37 cellular contexts compared by ENCODE assay signal in the genomic region with DNA sequence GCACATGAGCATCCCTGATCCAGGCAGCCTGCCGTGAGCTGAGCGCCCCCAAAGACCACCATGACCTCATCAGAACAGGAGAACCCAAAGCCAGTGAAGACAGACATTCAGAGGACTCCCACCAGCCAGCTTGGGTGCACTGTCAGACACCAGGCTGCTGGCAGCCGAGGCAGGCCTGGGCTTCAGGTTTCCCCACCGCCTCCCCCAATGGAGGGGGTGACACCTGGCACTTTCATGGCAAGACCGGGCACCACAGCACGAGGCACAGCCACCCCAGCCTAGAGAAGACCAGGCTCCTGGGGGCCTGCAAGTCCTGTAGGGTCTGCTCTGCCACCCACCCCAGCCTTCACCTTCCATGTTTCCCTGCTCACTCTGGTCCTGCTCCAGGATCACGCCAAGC.
"Had no signal": no experiment of that assay in that cellular context is flagged by ENCODE, and none has a peak within 500 bp of the region (broad histone marks: within the 10 kb centered on the region; RNA-seq: fewer than 3 reads in every experiment).

No MANE protein-coding gene starts in this region.

- DNase-seq: activated B cell treated with CpG ODN at 0.5 μM for 24 hours; activated CD4-positive, alpha-beta memory T cell treated with anti-CD3 and anti-CD28 coated beads for 36 hours; activated CD4-positive, alpha-beta T cell treated with anti-CD3 and anti-CD28 coated beads for 4 hours; activated CD4-positive, alpha-beta T cell treated with anti-CD3 and anti-CD28 coated beads, Interleukin-2, amount 10 ng/mL, durations not matched to agents 24 days and 14 days; activated CD4-positive, alpha-beta T cell treated with anti-CD3 and anti-CD28 coated beads, Interleukin-2, amount 50 U/mL, for 1 hour; activated CD4-positive, alpha-beta T cell treated with anti-CD3 and anti-CD28 coated beads, Interleukin-2, amount 50 U/mL, for 4 hours; activated CD4-positive, CD25-positive, alpha-beta regulatory T cell treated with anti-CD3 and anti-CD28 coated beads, Interleukin-2, amount 50 U/mL, for 72 hours; activated CD8-positive, alpha-beta memory T cell treated with anti-CD3 and anti-CD28 coated beads, Interleukin-2, amount 50 U/mL, for 4 hours; activated CD8-positive, alpha-beta T cell treated with anti-CD3 and anti-CD28 coated beads for 36 hours; activated effector memory CD4-positive, alpha-beta T cell treated with anti-CD3 and anti-CD28 coated beads, Interleukin-2, amount 50 U/mL, for 16 hours; activated gamma-delta T cell treated with Interleukin-2 at 50 U/mL for 16 hours; activated naive CD4-positive, alpha-beta T cell; activated naive CD4-positive, alpha-beta T cell treated with anti-CD3 and anti-CD28 coated beads, Interleukin-2, amount 10 ng/mL, durations not matched to agents 7 days and 5 days; activated naive CD8-positive, alpha-beta T cell treated with anti-CD3 and anti-CD28 coated beads, Interleukin-2, amount 10 ng/mL, durations not matched to agents 7 days and 5 days; activated naive CD8-positive, alpha-beta T cell treated with anti-CD3 and anti-CD28 coated beads, Interleukin-2, amount 50 U/mL, for 24 hours; activated T-cell treated with anti-CD3 and anti-CD28 coated beads for 4 hours; activated T-cell treated with anti-CD3 and anti-CD28 coated beads, Interleukin-2, amount 50 U/mL, for 1 hour; activated T-cell treated with anti-CD3 and anti-CD28 coated beads, Interleukin-2, amount 50 U/mL, for 4 hours; activated T-cell treated with anti-CD3 and anti-CD28 coated beads, Interleukin-2, amount 50 U/mL, for 72 hours; amygdala; anterior cingulate cortex; caudate nucleus; cerebellar nuclear complex; T-helper 1 cell; T-helper 2 cell; T-helper 9 cell had no signal

- H3K36me3 Mint-ChIP-seq: activated CD4-positive, alpha-beta memory T cell treated with anti-CD3 and anti-CD28 coated beads for 36 hours; activated naive CD4-positive, alpha-beta T cell treated with anti-CD3 and anti-CD28 coated beads, Interleukin-2, amount 10 ng/mL, durations not matched to agents 7 days and 5 days; activated naive CD4-positive, alpha-beta T cell treated with anti-CD3 and anti-CD28 coated beads, Interleukin-2, amount 50 U/mL, for 24 hours; activated naive CD8-positive, alpha-beta T cell; activated naive CD8-positive, alpha-beta T cell treated with anti-CD3 and anti-CD28 coated beads, Interleukin-2, amount 10 ng/mL, durations not matched to agents 7 days and 5 days; brain had no signal

- H3K4me3 ChIP-seq: ascending aorta, cardiac muscle cell had no signal

- ATAC-seq: activated CD8-positive, alpha-beta T cell treated with anti-CD3 and anti-CD28 coated beads for 36 hours; activated naive CD8-positive, alpha-beta T cell treated with anti-CD3 and anti-CD28 coated beads, Interleukin-2, amount 50 U/mL, for 24 hours; activated T-cell treated with anti-CD3 and anti-CD28 coated beads, Interleukin-2, amount 50 U/mL, for 4 hours; activated T-cell treated with anti-CD3 and anti-CD28 coated beads, Interleukin-2, amount 50 U/mL, for 72 hours; activated T-helper 17 cell treated with anti-CD3 and anti-CD28 coated beads, Interleukin-2, amount 50 U/mL, for 72 hours had no signal

- H3K4me3 Mint-ChIP-seq: activated B cell treated with CpG ODN at 0.5 μM for 24 hours; activated CD4-positive, alpha-beta memory T cell treated with anti-CD3 and anti-CD28 coated beads for 36 hours; activated CD4-positive, alpha-beta T cell treated with anti-CD3 and anti-CD28 coated beads, Interleukin-2, amount 10 ng/mL, durations not matched to agents 24 days and 14 days; activated CD8-positive, alpha-beta T cell treated with anti-CD3 and anti-CD28 coated beads for 36 hours; activated naive CD4-positive, alpha-beta T cell treated with anti-CD3 and anti-CD28 coated beads, Interleukin-2, amount 10 ng/mL, durations not matched to agents 7 days and 5 days; activated naive CD4-positive, alpha-beta T cell treated with anti-CD3 and anti-CD28 coated beads, Interleukin-2, amount 50 U/mL, for 24 hours; activated naive CD8-positive, alpha-beta T cell; activated naive CD8-positive, alpha-beta T cell treated with anti-CD3 and anti-CD28 coated beads, Interleukin-2, amount 10 ng/mL, durations not matched to agents 7 days and 5 days; activated naive CD8-positive, alpha-beta T cell treated with anti-CD3 and anti-CD28 coated beads, Interleukin-2, amount 50 U/mL, for 24 hours; activated T-cell treated with anti-CD3 and anti-CD28 coated beads, Interleukin-2, amount 50 U/mL, for 4 hours; activated T-cell treated with anti-CD3 and anti-CD28 coated beads, Interleukin-2, amount 50 U/mL, for 72 hours; activated T-helper 1 cell treated with anti-CD3 and anti-CD28 coated beads, Interleukin-12 subunit alpha, Interleukin-12 subunit beta, Interleukin-2, Interleukin-4 antibody, amounts not matched to agents 30 ng/mL and 10 ng/mL and 1 ng/mL, durations not matched to agents 14 hours and 24 hours and 36 hours; activated T-helper 17 cell treated with anti-CD3 and anti-CD28 coated beads, Interleukin-2, amount 50 U/mL, for 72 hours; brain; central memory CD8-positive, alpha-beta T cell; T-helper 1 cell treated with Interleukin-12 subunit alpha and Interleukin-12 subunit beta and Interleukin-4 antibody, amounts not matched to agents 30 μg/mL and 1 μg/mL, for 36 hours; T-helper 2 cell treated with Interferon-gamma antibody and Interleukin-4, amounts not matched to agents 5 μg/mL and 100 μg/mL, for 36 hours had no signal

- H3K27ac ChIP-seq: ascending aorta, cardiac muscle cell, VCaP had no signal

- H3K9me3 Mint-ChIP-seq: activated B cell treated with CpG ODN at 0.5 μM for 24 hours; activated CD4-positive, alpha-beta memory T cell treated with anti-CD3 and anti-CD28 coated beads for 36 hours; activated CD4-positive, alpha-beta T cell treated with anti-CD3 and anti-CD28 coated beads, Interleukin-2, amount 10 ng/mL, durations not matched to agents 24 days and 14 days; activated CD8-positive, alpha-beta T cell treated with anti-CD3 and anti-CD28 coated beads for 36 hours; activated naive CD4-positive, alpha-beta T cell treated with anti-CD3 and anti-CD28 coated beads, Interleukin-2, amount 50 U/mL, for 24 hours; activated naive CD8-positive, alpha-beta T cell treated with anti-CD3 and anti-CD28 coated beads, Interleukin-2, amount 10 ng/mL, durations not matched to agents 7 days and 5 days; activated naive CD8-positive, alpha-beta T cell treated with anti-CD3 and anti-CD28 coated beads, Interleukin-2, amount 50 U/mL, for 24 hours; activated T-cell treated with anti-CD3 and anti-CD28 coated beads, Interleukin-2, amount 50 U/mL, for 4 hours; activated T-helper 1 cell treated with anti-CD3 and anti-CD28 coated beads, Interleukin-12 subunit alpha, Interleukin-12 subunit beta, Interleukin-2, Interleukin-4 antibody, amounts not matched to agents 30 ng/mL and 10 ng/mL and 1 ng/mL, durations not matched to agents 14 hours and 24 hours and 36 hours; activated T-helper 17 cell treated with anti-CD3 and anti-CD28 coated beads, Interleukin-2, amount 50 U/mL, for 72 hours; central memory CD8-positive, alpha-beta T cell; T-helper 1 cell treated with Interleukin-12 subunit alpha and Interleukin-12 subunit beta and Interleukin-4 antibody, amounts not matched to agents 30 μg/mL and 1 μg/mL, for 36 hours; T-helper 2 cell treated with Interferon-gamma antibody and Interleukin-4, amounts not matched to agents 5 μg/mL and 100 μg/mL, for 36 hours had no signal

- H3K27ac Mint-ChIP-seq: activated B cell treated with CpG ODN at 0.5 μM for 24 hours; activated CD4-positive, alpha-beta memory T cell treated with anti-CD3 and anti-CD28 coated beads for 36 hours; activated CD4-positive, alpha-beta T cell treated with anti-CD3 and anti-CD28 coated beads, Interleukin-2, amount 10 ng/mL, durations not matched to agents 24 days and 14 days; activated CD8-positive, alpha-beta T cell treated with anti-CD3 and anti-CD28 coated beads for 36 hours; activated naive CD4-positive, alpha-beta T cell treated with anti-CD3 and anti-CD28 coated beads, Interleukin-2, amount 10 ng/mL, durations not matched to agents 7 days and 5 days; activated naive CD4-positive, alpha-beta T cell treated with anti-CD3 and anti-CD28 coated beads, Interleukin-2, amount 50 U/mL, for 24 hours; activated naive CD8-positive, alpha-beta T cell; activated naive CD8-positive, alpha-beta T cell treated with anti-CD3 and anti-CD28 coated beads, Interleukin-2, amount 10 ng/mL, durations not matched to agents 7 days and 5 days; activated naive CD8-positive, alpha-beta T cell treated with anti-CD3 and anti-CD28 coated beads, Interleukin-2, amount 50 U/mL, for 24 hours; activated T-cell treated with anti-CD3 and anti-CD28 coated beads, Interleukin-2, amount 50 U/mL, for 72 hours; activated T-helper 1 cell treated with anti-CD3 and anti-CD28 coated beads, Interleukin-12 subunit alpha, Interleukin-12 subunit beta, Interleukin-2, Interleukin-4 antibody, amounts not matched to agents 30 ng/mL and 10 ng/mL and 1 ng/mL, durations not matched to agents 14 hours and 24 hours and 36 hours; activated T-helper 17 cell treated with anti-CD3 and anti-CD28 coated beads, Interleukin-2, amount 50 U/mL, for 72 hours; T-helper 1 cell treated with Interleukin-12 subunit alpha and Interleukin-12 subunit beta and Interleukin-4 antibody, amounts not matched to agents 30 μg/mL and 1 μg/mL, for 36 hours; T-helper 2 cell treated with Interferon-gamma antibody and Interleukin-4, amounts not matched to agents 5 μg/mL and 100 μg/mL, for 36 hours had no signal

- H3K4me1 Mint-ChIP-seq: activated B cell treated with CpG ODN at 0.5 μM for 24 hours; activated CD4-positive, alpha-beta T cell treated with anti-CD3 and anti-CD28 coated beads, Interleukin-2, amount 10 ng/mL, durations not matched to agents 24 days and 14 days; activated naive CD4-positive, alpha-beta T cell treated with anti-CD3 and anti-CD28 coated beads, Interleukin-2, amount 10 ng/mL, durations not matched to agents 7 days and 5 days; activated naive CD4-positive, alpha-beta T cell treated with anti-CD3 and anti-CD28 coated beads, Interleukin-2, amount 50 U/mL, for 24 hours; activated naive CD8-positive, alpha-beta T cell treated with anti-CD3 and anti-CD28 coated beads, Interleukin-2, amount 10 ng/mL, durations not matched to agents 7 days and 5 days; activated naive CD8-positive, alpha-beta T cell treated with anti-CD3 and anti-CD28 coated beads, Interleukin-2, amount 50 U/mL, for 24 hours; activated T-helper 17 cell treated with anti-CD3 and anti-CD28 coated beads, Interleukin-2, amount 50 U/mL, for 72 hours; central memory CD8-positive, alpha-beta T cell had no signal

- H3K9me3 ChIP-seq: ascending aorta had no signal

- H3K27me3 ChIP-seq: ascending aorta, cardiac muscle cell had no signal

- H3K27me3 Mint-ChIP-seq: activated CD4-positive, alpha-beta T cell treated with anti-CD3 and anti-CD28 coated beads, Interleukin-2, amount 10 ng/mL, durations not matched to agents 24 days and 14 days had no signal

- H3K36me3 ChIP-seq: ascending aorta, cardiac muscle cell had no signal
